In the genomic region with DNA sequence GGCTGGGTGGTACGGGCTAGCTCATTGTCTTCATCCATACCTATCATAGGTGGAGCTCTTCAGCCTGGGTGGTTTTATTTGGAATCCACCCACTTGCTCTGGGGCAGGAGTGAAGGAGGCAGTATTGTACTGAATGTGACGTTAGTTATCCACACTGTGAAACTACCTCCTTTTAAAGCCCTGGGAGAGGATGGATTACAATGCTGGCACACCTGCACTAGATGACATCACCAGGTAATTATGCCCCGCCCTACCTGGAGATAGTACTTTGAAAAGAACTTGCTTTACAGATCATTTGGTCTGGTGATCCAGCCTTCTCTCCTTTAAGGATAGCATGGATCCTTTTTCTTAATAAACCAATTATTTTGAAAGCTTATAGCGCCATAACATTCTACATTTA, we compare ENCODE assay signal across 18 cellular contexts.
A peak's percentile ranks its signal among the peaks of the same experiment; 100 is the strongest.
DNase-seq lines count a peak whose midpoint lies in the region; ATAC-seq, FAIRE-seq and TF ChIP-seq lines count a peak whose summit lies in the region.
"Had no signal": no experiment of that assay in that cellular context is flagged by ENCODE, and none has a peak within 500 bp of the region (broad histone marks: within the 10 kb centered on the region; RNA-seq: fewer than 3 reads in every experiment).

No MANE protein-coding gene starts in this region.

- intact Hi-C loops in Right ventricle myocardium superior (cut with DNase I): no loop called here

- no peaks in the 10 kb centered on the region for H3K27me3 Mint-ChIP-seq in endodermal cell (ENCODE audit: insufficient read depth)
- H3K27me3 Mint-ChIP-seq: central memory CD8-positive, alpha-beta T cell had no signal

- H3K27me3 ChIP-seq in endodermal cell (ENCODE audit: control insufficient read depth, insufficient read depth, low read length, poor library complexity, severe bottlenecking) (no peaks in the 10 kb centered on the region), small intestine (ENCODE audit: control insufficient read depth in 2 of 2, insufficient read depth in 2 of 2, low read length in 2 of 2) (no peaks in the 10 kb centered on the region)
- H3K27me3 ChIP-seq: BLaER1 treated with 17β-estradiol and CSF1 and Interleukin-3, amounts not matched to agents 10 nM and 100 nM; upper lobe of right lung had no signal

- FAIRE-seq in small intestine (lab: Jason Lieb, UNC): no peak

- H3K4me3 ChIP-seq in HEK293 (ENCODE audit: low read depth, low read length): no peak overlapping the region
- H3K4me3 ChIP-seq in endodermal cell (ENCODE audit: low read length): no peak overlapping the region
- H3K4me3 ChIP-seq in small intestine (ENCODE audit: low read depth in 1 of 2, low read length in 2 of 2): no peak overlapping the region
- H3K4me3 ChIP-seq: BLaER1 treated with 17β-estradiol and CSF1 and Interleukin-3, amounts not matched to agents 10 nM and 100 nM; upper lobe of right lung had no signal

- DNase-seq in NCI-H2171 treated with DMSO at 0.1 percent for 48 hours (lab: John Stamatoyannopoulos, UW) (peak; percentile 86), endodermal cell (no peak), small intestine (peak; percentile 91), Right ventricle myocardium superior (no peak), HEK293T (ENCODE audit: extremely low spot score) (no peak)
- DNase-seq: activated CD4-positive, alpha-beta T cell treated with anti-CD3 and anti-CD28 coated beads for 4 hours; activated T-cell treated with anti-CD3 and anti-CD28 coated beads, Interleukin-2, amount 50 U/mL, for 4 hours; naive thymus-derived CD8-positive, alpha-beta T cell; NCI-H446; retina; stimulated activated CD4-positive, alpha-beta T cell treated with anti-CD3 and anti-CD28 coated beads, Interleukin-2, amount 100 ng/mL, for 24 hours; upper lobe of right lung had no signal

- H3K27ac Mint-ChIP-seq in endodermal cell: peak overlapping the region; percentile 33
- H3K27ac Mint-ChIP-seq: T-helper 2 cell treated with Interferon-gamma antibody and Interleukin-4, amounts not matched to agents 5 μg/mL and 100 μg/mL, for 36 hours had no signal

- H3K36me3 ChIP-seq in HEK293 (ENCODE audit: control insufficient read depth in 2 of 2, insufficient read depth in 1 of 2, low read length in 2 of 2) (no peaks in the 10 kb centered on the region), endodermal cell (ENCODE audit: control insufficient read depth, insufficient read depth, low read length) (peaks cover 40% of the 10 kb centered on the region), small intestine (ENCODE audit: control insufficient read depth in 2 of 2, insufficient read depth in 2 of 2, low read length in 2 of 2) (no peaks in the 10 kb centered on the region)
- H3K36me3 ChIP-seq: BLaER1 treated with 17β-estradiol and CSF1 and Interleukin-3, amounts not matched to agents 10 nM and 100 nM; upper lobe of right lung had no signal

- TF ChIP-seq CTCF in HEK293 (tag by site-specific recombination; IDR thresholded peaks at IDR 0.05): no peak
- no peak for TF ChIP-seq CTCF in endodermal cell (conservative IDR thresholded peaks at IDR 0.05)

- ATAC-seq in Right ventricle myocardium superior (ENCODE audit: poor library complexity) (no peak), HG03159 (IDR thresholded peaks at IDR 0.05; ENCODE audit: unreplicated experiment) (no peak)
- ATAC-seq: activated T-cell treated with anti-CD3 and anti-CD28 coated beads, Interleukin-2, amount 50 U/mL, for 4 hours; naive thymus-derived CD8-positive, alpha-beta T cell; upper lobe of right lung had no signal

- H3K4me1 Mint-ChIP-seq in endodermal cell: peaks cover 19% of the 10 kb centered on the region

- 79 to 100% methylated on average over 2 to 4 of the region's 4 CpGs for WGBS in endodermal cell (ENCODE audit: insufficient coverage in 1 of 2, insufficient read length in 1 of 2), 2 experiments
- 19 to 62% (median 43%) methylated on average over 4 of the region's 4 CpGs for WGBS in small intestine, 3 donors

- POLR2A ChIA-PET in HEK293 (lab: Yijun Ruan, JAX) (no interaction called here), HEK293T (lab: Yijun Ruan, JAX) (no interaction called here)

- H3K4me1 ChIP-seq in HEK293 (ENCODE audit: control insufficient read depth, insufficient read depth, low read length) (no peaks in the 10 kb centered on the region; the same call in 1 of the 2 replicates), endodermal cell (ENCODE audit: control insufficient read depth, insufficient read depth, low read length) (peaks cover 12% of the 10 kb centered on the region), small intestine (ENCODE audit: control insufficient read depth in 2 of 2, insufficient read depth in 1 of 2, low read depth in 1 of 2, low read length in 1 of 2) (peaks cover 0 to 4% of the 10 kb centered on the region in 2 donors)

- CTCF ChIA-PET in HEK293 (lab: Yijun Ruan, JAX): interaction anchor here (0.7 to 5.8 kb wide), 10 partner anchors 9 to 904 kb away, joined by 3 to 30 read pairs (median 4); no protein-coding TSS in a partner anchor
- CTCF ChIA-PET in HEK293T (lab: Yijun Ruan, JAX): interaction anchor here (0.9 to 1.4 kb wide), 2 partner anchors 10 to 95 kb away, joined by 3 to 4 read pairs; no protein-coding TSS in a partner anchor

- H3K4me3 Mint-ChIP-seq in endodermal cell: no peak overlapping the region
- H3K4me3 Mint-ChIP-seq: activated T-cell treated with anti-CD3 and anti-CD28 coated beads, Interleukin-2, amount 50 U/mL, for 4 hours; central memory CD8-positive, alpha-beta T cell; T-helper 2 cell treated with Interferon-gamma antibody and Interleukin-4, amounts not matched to agents 5 μg/mL and 100 μg/mL, for 36 hours had no signal

- H3K36me3 Mint-ChIP-seq in endodermal cell (ENCODE audit: low read depth): peaks cover 59% of the 10 kb centered on the region

- H3K27ac ChIP-seq in HEK293 (ENCODE audit: extremely low read depth, low read depth, low read length): no peak overlapping the region
- no peak overlapping the region for H3K27ac ChIP-seq in endodermal cell (ENCODE audit: low read depth, low read length)
- H3K27ac ChIP-seq in small intestine (ENCODE audit: low read depth in 1 of 2, low read length in 1 of 2): peak overlapping the region in 1 of 2 donors; percentile 76
- H3K27ac ChIP-seq: KMS-11, upper lobe of right lung had no signal

- H3K9me3 Mint-ChIP-seq in endodermal cell: peaks cover under 1% of the 10 kb centered on the region
- H3K9me3 Mint-ChIP-seq: activated T-cell treated with anti-CD3 and anti-CD28 coated beads, Interleukin-2, amount 50 U/mL, for 4 hours; central memory CD8-positive, alpha-beta T cell; T-helper 2 cell treated with Interferon-gamma antibody and Interleukin-4, amounts not matched to agents 5 μg/mL and 100 μg/mL, for 36 hours had no signal

- no peak overlapping the region for H3K9ac ChIP-seq in endodermal cell (ENCODE audit: extremely low read depth, low read length, poor library complexity, severe bottlenecking)
- H3K9ac ChIP-seq: BLaER1 treated with 17β-estradiol and CSF1 and Interleukin-3, amounts not matched to agents 10 nM and 100 nM; KMS-11 had no signal

- H3K9me3 ChIP-seq in HEK293 (ENCODE audit: control insufficient read depth, insufficient read depth, low read depth, low read length) (no peaks in the 10 kb centered on the region), endodermal cell (ENCODE audit: control insufficient read depth, low read length) (no peaks in the 10 kb centered on the region), small intestine (ENCODE audit: control insufficient read depth, low read depth) (no peaks in the 10 kb centered on the region)
- H3K9me3 ChIP-seq: upper lobe of right lung had no signal

TF ChIP-seq in HEK293, 187 proteins besides CTCF, POLR2A, EP300 and RAD21:
- peak; percentile 66 for TF ChIP-seq KLF1 (tag by site-specific recombination; IDR thresholded peaks at IDR 0.05)
- no peak for TF ChIP-seq KLF7 (tag by site-specific recombination; IDR thresholded peaks at IDR 0.05; ENCODE audit: borderline replicate concordance)

TF ChIP-seq in HEK293T, 16 proteins besides CTCF, POLR2A, EP300 and RAD21:
- no peak for TF ChIP-seq TARDBP (IDR thresholded peaks at IDR 0.05)
- no peak for TF ChIP-seq ELF4 (IDR thresholded peaks at IDR 0.05)
- no peak for TF ChIP-seq SUZ12 (IDR thresholded peaks at IDR 0.05)
- no peak for TF ChIP-seq ZNF384 (IDR thresholded peaks at IDR 0.05)
- no peak for TF ChIP-seq L3MBTL2 (conservative IDR thresholded peaks at IDR 0.05)
- TF ChIP-seq NFRKB (IDR thresholded peaks at IDR 0.05): no peak
- TF ChIP-seq SP1 (IDR thresholded peaks at IDR 0.05): no peak
- TF ChIP-seq BHLHE40 (IDR thresholded peaks at IDR 0.05; ENCODE audit: borderline replicate concordance): no peak
- no peak for TF ChIP-seq FOXA1 (IDR thresholded peaks at IDR 0.05)
- no peak for TF ChIP-seq CTBP1 (IDR thresholded peaks at IDR 0.05; ENCODE audit: borderline replicate concordance)
- TF ChIP-seq ARNT (IDR thresholded peaks at IDR 0.05): no peak
- TF ChIP-seq LEF1 (IDR thresholded peaks at IDR 0.05; ENCODE audit: borderline replicate concordance): no peak
- no peak for TF ChIP-seq FOXK2 (IDR thresholded peaks at IDR 0.05)
- TF ChIP-seq FOXM1 (IDR thresholded peaks at IDR 0.05; ENCODE audit: borderline replicate concordance): no peak
- TF ChIP-seq, protein P1, sequence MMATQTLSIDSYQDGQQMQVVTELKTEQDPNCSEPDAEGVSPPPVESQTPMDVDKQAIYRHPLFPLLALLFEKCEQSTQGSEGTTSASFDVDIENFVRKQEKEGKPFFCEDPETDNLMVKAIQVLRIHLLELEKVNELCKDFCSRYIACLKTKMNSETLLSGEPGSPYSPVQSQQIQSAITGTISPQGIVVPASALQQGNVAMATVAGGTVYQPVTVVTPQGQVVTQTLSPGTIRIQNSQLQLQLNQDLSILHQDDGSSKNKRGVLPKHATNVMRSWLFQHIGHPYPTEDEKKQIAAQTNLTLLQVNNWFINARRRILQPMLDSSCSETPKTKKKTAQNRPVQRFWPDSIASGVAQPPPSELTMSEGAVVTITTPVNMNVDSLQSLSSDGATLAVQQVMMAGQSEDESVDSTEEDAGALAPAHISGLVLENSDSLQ (IDR thresholded peaks at IDR 0.05): no peak
- no peak for TF ChIP-seq HDGF (IDR thresholded peaks at IDR 0.05; ENCODE audit: borderline replicate concordance)

Comparison
In these comparisons a context has a peak if more than half of its experiments do, and no peak if none do; other contexts are left out.
1. DNase-seq: peak in NCI-H2171 treated with DMSO at 0.1 percent for 48 hours (single experiment) and small intestine (single experiment); none in endodermal cell (single experiment), Right ventricle myocardium superior (single experiment) and HEK293T (single experiment).